Comparison of ENCODE assay signal across 34 cellular contexts in the genomic region with DNA sequence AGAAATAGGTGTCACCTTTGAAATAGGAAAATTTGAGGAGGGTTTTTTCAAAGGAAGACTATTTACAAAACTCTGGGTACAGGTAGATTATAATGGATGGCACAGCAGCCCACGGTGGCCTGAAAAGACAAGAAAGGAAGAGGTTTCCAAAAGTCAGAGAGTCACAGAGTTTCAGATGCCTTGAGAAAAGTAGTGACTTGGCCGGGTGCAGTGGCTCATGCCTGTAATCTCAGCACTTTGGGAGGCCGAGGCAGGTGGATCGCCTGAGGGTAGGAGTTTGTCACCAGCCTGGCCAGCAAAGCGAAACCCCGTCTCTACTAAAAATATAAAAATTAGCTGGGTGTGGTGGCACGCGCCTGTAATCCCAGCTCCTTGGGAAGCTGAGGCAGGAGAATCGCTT. TPM values are rescaled to one million over a fixed set of nuclear protein-coding genes. Genes with fewer than 3 reads are reported as not detected.
"Had no signal": no experiment of that assay in that cellular context is flagged by ENCODE, and none has a peak within 500 bp of the region (broad histone marks: within the 10 kb centered on the region; RNA-seq: fewer than 3 reads in every experiment).

No MANE protein-coding gene starts in this region.

- H2AFZ ChIP-seq: PC-9 had no signal

- ATAC-seq: Panc1, SK-N-SH treated with all-trans-retinoic acid at 6 μM for 48 hours, T-cell had no signal

- H3K9me3 ChIP-seq: SJCRH30 had no signal

- H3K36me3 Mint-ChIP-seq: T-cell had no signal

- H3K4me1 ChIP-seq: SJCRH30 had no signal

- H3K27me3 Mint-ChIP-seq: T-cell had no signal

- H3K27ac ChIP-seq: PC-9, SJCRH30, SK-N-MC had no signal

- H3K27ac Mint-ChIP-seq: T-cell had no signal

- FAIRE-seq: RCC 7860 had no signal

- H3K4me3 Mint-ChIP-seq: T-cell had no signal

- H3K4me2 ChIP-seq: PC-9 had no signal

- H3K4me3 ChIP-seq: PC-9, SJCRH30, SK-N-MC had no signal

- H3K27me3 ChIP-seq: SJCRH30 had no signal

- DNase-seq: Karpas-422, MV-4-11, NCI-H1092, NCI-H1105, NCI-H1417 treated with DMSO at 0.1 percent for 48 hours, NCI-H1436 treated with DMSO at 0.1 percent for 48 hours, NCI-H1694 treated with DMSO at 0.1 percent for 48 hours, NCI-H187 treated with DMSO at 0.1 percent for 48 hours, NCI-H2029, NCI-H2081, NCI-H2171 treated with DMSO at 0.1 percent for 48 hours, NCI-H226, NCI-H446 treated with DMSO at 0.1 percent for 48 hours, NCI-H510A, NCI-H524, NCI-H526, NCI-H69, NCI-H748 treated with DMSO at 0.1 percent for 48 hours, NCI-H82, SHP77, SIG-M5, SJCRH30, T-cell had no signal

- H3K4me1 Mint-ChIP-seq: T-cell had no signal

- H3K36me3 ChIP-seq: SJCRH30 had no signal

RNA-seq across cellular contexts. Expression of gene OSTN, which starts 35.2 kb away (rescaled TPM):
- total RNA-seq: LHCN-M2; MCF 10A; OCI-LY7; PC-9; RPMI7951; SJCRH30; SK-MEL-5; T-cell; T-helper 1 cell treated with Interleukin-12 subunit alpha and Interleukin-12 subunit beta and Interleukin-4 antibody, amounts not matched to agents 30 ng/mL and 1 ng/mL, for 36 hours had no signal
